ENCODE assay signal across 8 cellular contexts in the genomic region with DNA sequence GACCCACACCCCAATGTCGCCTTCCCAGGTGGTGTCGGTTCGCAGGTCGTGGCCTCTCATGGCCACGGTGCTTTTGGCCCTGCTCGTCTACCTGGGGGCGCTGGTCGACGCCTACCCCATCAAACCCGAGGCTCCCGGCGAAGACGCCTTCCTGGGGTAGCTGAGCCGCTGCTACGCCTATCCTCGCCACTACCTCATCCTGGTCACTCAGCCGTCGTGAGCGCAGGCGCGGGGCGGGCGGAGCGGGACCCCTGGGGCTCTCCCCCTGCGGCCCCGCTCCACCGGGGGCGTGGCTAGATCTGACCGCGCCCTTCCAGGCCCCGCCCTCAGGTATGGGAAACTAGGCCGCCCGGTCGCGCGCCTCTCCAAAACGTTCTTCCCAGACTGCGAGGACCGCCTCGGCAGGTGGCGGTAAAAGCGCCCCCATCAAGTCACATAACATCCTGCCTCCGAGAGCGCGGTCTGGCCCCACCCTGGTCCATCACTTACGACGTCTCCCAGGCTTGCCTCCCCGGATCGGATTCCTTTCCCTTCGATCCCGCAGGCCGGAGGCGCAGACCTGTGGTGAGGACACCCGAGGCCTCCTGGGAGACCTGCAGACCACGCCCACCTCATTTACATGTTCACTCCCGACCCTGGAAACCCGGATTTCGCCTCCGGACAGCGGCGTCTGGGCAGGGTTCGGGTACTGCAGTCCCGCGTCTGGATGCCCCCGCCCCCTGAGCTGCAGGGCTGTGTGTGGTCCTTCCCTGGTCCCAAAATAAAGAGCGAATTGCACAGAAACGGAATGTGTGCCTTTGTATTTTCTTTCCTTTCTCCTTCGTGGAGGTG.
A peak's percentile ranks its signal among the peaks of the same experiment; 100 is the strongest.
DNase-seq lines count a peak whose midpoint lies in the region; ATAC-seq and TF ChIP-seq lines count a peak whose summit lies in the region.

No MANE protein-coding gene starts in this region.

- intact Hi-C loops in Right ventricle myocardium superior (cut with DNase I) = no loop called here
- intact Hi-C loops in cardiac septum (cut with DNase I) = no loop called here

- ATAC-seq in Right ventricle myocardium superior (ENCODE audit: poor library complexity) (peak; percentile 66), GM21360 (IDR thresholded peaks at IDR 0.05; ENCODE audit: unreplicated experiment) (no peak)

- DNase-seq in Right ventricle myocardium superior = peak; percentile 50
- DNase-seq in cardiac septum (ENCODE audit: low spot score) = no peak
- DNase-seq in NOMO-1 (lab: John Stamatoyannopoulos, UW; ENCODE audit: unreplicated experiment in 2 of 2) = peak; percentile 59 to 60
- peak; percentile 16 to 27 for DNase-seq in cardiac fibroblast (ENCODE audit: low read depth in 2 of 2)
- DNase-seq in kidney glomerular epithelial cell (lab: John Stamatoyannopoulos, UW) = peak; percentile 80
- peak; percentile 57 for DNase-seq in stimulated activated CD8-positive, alpha-beta memory T cell treated with anti-CD3 and anti-CD28 coated beads, Interleukin-4, amount 100 ng/mL, for 48 hours
- no peak for DNase-seq in stimulated activated naive CD4-positive, alpha-beta T cell treated with Interleukin-2 at 50 U/mL for 16 hours (lab: John Stamatoyannopoulos, UW)

- peak overlapping the region; percentile 32 to 34 for H3K4me3 ChIP-seq in cardiac fibroblast (replicated peaks in 1 of 2; ENCODE audit: low read depth in 2 of 2, low read length in 2 of 2)

- TF ChIP-seq CTCF in cardiac fibroblast (IDR thresholded peaks at IDR 0.05; ENCODE audit: low read depth, low read length) = no peak

Comparison
In these comparisons a context has a peak if more than half of its experiments do, and no peak if none do; other contexts are left out.
1. DNase-seq: peak in Right ventricle myocardium superior (single experiment), NOMO-1 (2 of 2), cardiac fibroblast (2 of 2), kidney glomerular epithelial cell (single experiment) and stimulated activated CD8-positive, alpha-beta memory T cell treated with anti-CD3 and anti-CD28 coated beads, Interleukin-4, amount 100 ng/mL, for 48 hours (single experiment); none in cardiac septum (single experiment) and stimulated activated naive CD4-positive, alpha-beta T cell treated with Interleukin-2 at 50 U/mL for 16 hours (single experiment).